In genomic region chr16:87701505-87701921, GRCh38 we compare ENCODE assay signal across 13 cellular contexts.
A peak's percentile ranks its signal among the peaks of the same experiment; 100 is the strongest.
DNase-seq lines count a peak whose midpoint lies in the region; ATAC-seq and TF ChIP-seq lines count a peak whose summit lies in the region.
"Had no signal": no experiment of that assay in that cellular context is flagged by ENCODE, and none has a peak within 500 bp of the region (broad histone marks: within the 10 kb centered on the region; RNA-seq: fewer than 3 reads in every experiment).

No MANE protein-coding gene starts in this region.

- no peaks in the 10 kb centered on the region for H3K9me3 Mint-ChIP-seq in endodermal cell

- intact Hi-C loops in OCI-LY7 (cut with micrococcal nuclease; ENCODE audit: unreplicated experiment): loop anchor here (1.0 to 10.0 kb wide), 9 partner anchors 22 to 1266 kb away; partner anchors contain the start of gene MAP1LC3B
- intact Hi-C loops in left ventricle myocardium superior (cut with micrococcal nuclease): no loop called here

- H3K4me1 Mint-ChIP-seq in endodermal cell: peaks cover 11% of the 10 kb centered on the region

- peaks cover 3% of the 10 kb centered on the region; the same call in 1 of the 2 replicates for H3K79me2 ChIP-seq in OCI-LY7 (ENCODE audit: insufficient read depth, low read depth, low read length)

- POLR2A ChIA-PET in OCI-LY7 (lab: Charles Lee): interaction anchor here (1.0 to 2.2 kb wide), 6 partner anchors 21 to 79 kb away, joined by 3 to 12 read pairs (median 4); no protein-coding TSS in a partner anchor

- peak overlapping the region; percentile 79 to 98 (median 89) for H3K4me2 ChIP-seq in BLaER1 treated with 17β-estradiol and CSF1 and Interleukin-3, amounts not matched to agents 10 nM and 100 nM
- H3K4me2 ChIP-seq in OCI-LY7 (ENCODE audit: low read length): peak overlapping the region; percentile 70

- H3K4me1 ChIP-seq in BLaER1 treated with 17β-estradiol and CSF1 and Interleukin-3, amounts not matched to agents 10 nM and 100 nM: peaks cover 56 to 100% (median 99%) of the 10 kb centered on the region in 10 experiments
- H3K4me1 ChIP-seq in OCI-LY7 (ENCODE audit: insufficient read depth, low read length, poor library complexity, severe bottlenecking): peaks cover 73% of the 10 kb centered on the region
- peaks cover 9% of the 10 kb centered on the region for H3K4me1 ChIP-seq in endodermal cell (ENCODE audit: control insufficient read depth, insufficient read depth, low read length)
- H3K4me1 ChIP-seq: BE2C had no signal

- DNase-seq in GM06990 (ENCODE audit: extremely low read depth, insufficient read length) (peak; percentile 58), OCI-LY7 (ENCODE audit: low spot score) (peak; percentile 98), endodermal cell (no peak), NCI-H82 (lab: John Stamatoyannopoulos, UW) (no peak), cerebellar nuclear complex (lab: John Stamatoyannopoulos, UW) (no peak), left ventricle myocardium superior (no peak)
- DNase-seq: BE2C; NCI-H226; stimulated activated CD4-positive, alpha-beta T cell treated with anti-CD3 and anti-CD28 coated beads, Interleukin-15, amount 100 ng/mL, for 24 hours; testis had no signal

- peaks cover 0 to 27% (median 5%) of the 10 kb centered on the region in 11 experiments; a peak in 12 of 22 replicates for H3K36me3 ChIP-seq in BLaER1 treated with 17β-estradiol and CSF1 and Interleukin-3, amounts not matched to agents 10 nM and 100 nM
- H3K36me3 ChIP-seq in GM06990 (ENCODE audit: control insufficient read depth, insufficient read depth, low read length) (peaks cover 8% of the 10 kb centered on the region), OCI-LY7 (ENCODE audit: insufficient read depth, low read length) (peaks cover 72% of the 10 kb centered on the region), endodermal cell (ENCODE audit: control insufficient read depth, insufficient read depth, low read length) (peaks cover 25% of the 10 kb centered on the region)

- H3K4me3 Mint-ChIP-seq in endodermal cell: no peak overlapping the region

- peak overlapping the region in 4 of 10 experiments; percentile 19 to 27 (median 22); a peak in 5 of 20 replicates for H3K4me3 ChIP-seq in BLaER1 treated with 17β-estradiol and CSF1 and Interleukin-3, amounts not matched to agents 10 nM and 100 nM
- H3K4me3 ChIP-seq in GM06990 (replicated peaks; ENCODE audit: low read depth, low read length): no peak overlapping the region
- H3K4me3 ChIP-seq in OCI-LY7 (ENCODE audit: low read depth, low read length, poor library complexity, severe bottlenecking): peak overlapping the region; percentile 52
- no peak overlapping the region for H3K4me3 ChIP-seq in endodermal cell (ENCODE audit: low read length)
- H3K4me3 ChIP-seq: testis had no signal

- ATAC-seq in GM18517 (IDR thresholded peaks at IDR 0.05; ENCODE audit: unreplicated experiment): no peak
- ATAC-seq in left ventricle myocardium superior: no peak

- H3K9me3 ChIP-seq in BLaER1 treated with 17β-estradiol and CSF1 and Interleukin-3, amounts not matched to agents 10 nM and 100 nM (replicated peaks in 1 of 11): no peaks in the 10 kb centered on the region
- H3K9me3 ChIP-seq in OCI-LY7 (ENCODE audit: low read length) (no peaks in the 10 kb centered on the region), endodermal cell (ENCODE audit: control insufficient read depth, low read length) (no peaks in the 10 kb centered on the region)
- H3K9me3 ChIP-seq: BE2C, testis had no signal

- H3K27me3 ChIP-seq in BLaER1 treated with 17β-estradiol and CSF1 and Interleukin-3, amounts not matched to agents 10 nM and 100 nM: peaks cover 0 to 15% (median 0%) of the 10 kb centered on the region in 11 experiments; a peak in 4 of 22 replicates
- H3K27me3 ChIP-seq in GM06990 (replicated peaks; ENCODE audit: control insufficient read depth, insufficient read depth, low read length) (no peaks in the 10 kb centered on the region), endodermal cell (ENCODE audit: control insufficient read depth, insufficient read depth, low read length, poor library complexity, severe bottlenecking) (no peaks in the 10 kb centered on the region)
- H3K27me3 ChIP-seq: BE2C, testis had no signal

- no peak overlapping the region for H2AFZ ChIP-seq in OCI-LY7 (ENCODE audit: low read length)

- H3K27me3 Mint-ChIP-seq in endodermal cell (ENCODE audit: insufficient read depth): no peaks in the 10 kb centered on the region
- H3K27me3 Mint-ChIP-seq: progenitor cell of endocrine pancreas had no signal

- TF ChIP-seq CTCF in GM06990 (IDR thresholded peaks at IDR 0.05; ENCODE audit: insufficient read depth, low read length, poor library complexity, severe bottlenecking) (no peak), OCI-LY7 (conservative IDR thresholded peaks at IDR 0.05; ENCODE audit: low read length) (no peak), endodermal cell (conservative IDR thresholded peaks at IDR 0.05) (no peak)

- 93 to 98% methylated on average over 10 to 23 of the region's 23 CpGs for WGBS in endodermal cell (ENCODE audit: insufficient coverage in 1 of 2, insufficient read length in 1 of 2), 2 experiments

- H3K27ac Mint-ChIP-seq in endodermal cell: peak overlapping the region; percentile 26
- H3K27ac Mint-ChIP-seq: progenitor cell of endocrine pancreas had no signal

- no TSS peak for BruUV-seq in OCI-LY7 (replicated peaks; lab: Mats Ljungman, UMichigan)

- peaks cover 41% of the 10 kb centered on the region for H3K36me3 Mint-ChIP-seq in endodermal cell (ENCODE audit: low read depth)

- CTCF ChIA-PET in OCI-LY7 (lab: Charles Lee; ENCODE audit: unreplicated experiment): interaction anchor here (1.1 to 2.9 kb wide), 4 partner anchors 12 to 23 kb away, joined by 3 to 10 read pairs (median 6); no protein-coding TSS in a partner anchor

- peaks cover 0 to 94% (median 34%) of the 10 kb centered on the region in 11 experiments; a peak in 17 of 22 replicates for H4K20me1 ChIP-seq in BLaER1 treated with 17β-estradiol and CSF1 and Interleukin-3, amounts not matched to agents 10 nM and 100 nM
- no peaks in the 10 kb centered on the region for H4K20me1 ChIP-seq in OCI-LY7 (ENCODE audit: insufficient read depth, low read length)

- H3K27ac ChIP-seq in BLaER1 treated with 17β-estradiol and CSF1 and Interleukin-3, amounts not matched to agents 10 nM and 100 nM: peak overlapping the region in 9 of 11 experiments; percentile 24 to 94 (median 87); a peak in 17 of 22 replicates
- H3K27ac ChIP-seq in OCI-LY7 (ENCODE audit: low read depth, low read length, poor library complexity, severe bottlenecking): peak overlapping the region; percentile 99
- H3K27ac ChIP-seq in endodermal cell (ENCODE audit: low read depth, low read length): no peak overlapping the region
- H3K27ac ChIP-seq: testis had no signal

- H3K9ac ChIP-seq in BLaER1 treated with 17β-estradiol and CSF1 and Interleukin-3, amounts not matched to agents 10 nM and 100 nM: peak overlapping the region in 9 of 11 experiments; percentile 3 to 82 (median 74); a peak in 16 of 22 replicates
- H3K9ac ChIP-seq in endodermal cell (ENCODE audit: extremely low read depth, low read length, poor library complexity, severe bottlenecking): no peak overlapping the region

- H3K9me2 ChIP-seq in OCI-LY7 (ENCODE audit: insufficient read depth, low read length): no peaks in the 10 kb centered on the region

Comparison
In these comparisons a context has a peak if more than half of its experiments do, and no peak if none do; other contexts are left out.
1. DNase-seq: peak in GM06990 (single experiment) and OCI-LY7 (single experiment); none in endodermal cell (single experiment), NCI-H82 (single experiment), cerebellar nuclear complex (0 of 2) and left ventricle myocardium superior (single experiment).